24 cellular contexts compared by ENCODE assay signal in the genomic region with DNA sequence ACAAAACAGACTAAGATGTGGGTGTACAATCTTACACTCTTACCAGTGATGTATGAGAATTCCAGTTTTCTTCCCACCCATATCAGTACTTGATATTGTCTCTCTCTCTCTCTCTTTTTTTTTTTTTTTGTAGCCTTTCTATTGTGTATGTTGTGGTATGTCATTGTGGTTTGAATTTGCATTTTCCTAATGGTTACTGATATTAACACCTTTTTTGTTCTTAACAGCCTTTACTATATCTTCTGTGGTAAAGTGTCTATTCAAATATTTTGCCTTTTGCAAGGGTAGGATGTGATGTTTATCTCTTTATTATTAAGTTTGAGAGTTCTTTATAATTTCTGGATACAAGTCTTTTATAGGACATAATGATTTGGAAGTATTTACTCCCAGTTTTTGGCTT.
"Had no signal": no experiment of that assay in that cellular context is flagged by ENCODE, and none has a peak within 500 bp of the region (broad histone marks: within the 10 kb centered on the region; RNA-seq: fewer than 3 reads in every experiment).

No MANE protein-coding gene starts in this region.

- ATAC-seq: effector memory CD8-positive, alpha-beta T cell; esophagus mucosa; gastrocnemius medialis; heart right ventricle; left cardiac atrium; left lung; left ventricle myocardium superior; lower lobe of right lung; mucosa of descending colon had no signal

- H3K27ac ChIP-seq: colonic mucosa, epithelial cell of prostate, esophagus squamous epithelium, gastrocnemius medialis, heart right ventricle, left lung, lower lobe of right lung had no signal

- H3K36me3 ChIP-seq: colonic mucosa, esophagus squamous epithelium, gastrocnemius medialis, heart right ventricle, left lung, lower lobe of right lung had no signal

- H3K9me3 ChIP-seq: colonic mucosa, esophagus squamous epithelium, mucosa of descending colon had no signal

- H3K27me3 ChIP-seq: colonic mucosa, esophagus squamous epithelium, gastrocnemius medialis, heart right ventricle, left lung had no signal

- FAIRE-seq: islet of Langerhans, keratinocyte had no signal

- DNase-seq: colonic mucosa; cortex of kidney; effector CD8-positive, alpha-beta T cell; effector memory CD8-positive, alpha-beta T cell; endodermal cell; erythroblast; esophagus squamous epithelium; foreskin melanocyte; gastrocnemius medialis; glutamatergic neuron; head of caudate nucleus; heart right ventricle; hippocampal formation; left cardiac atrium; left lung; left ventricle myocardium superior; lower lobe of right lung; mesenchymal stem cell; mucosa of descending colon; naive B cell had no signal

- H3K4me3 ChIP-seq: colonic mucosa, esophagus squamous epithelium, gastrocnemius medialis, heart right ventricle, left lung, lower lobe of right lung, mucosa of descending colon had no signal

- H3K4me1 ChIP-seq: colonic mucosa, esophagus squamous epithelium, gastrocnemius medialis, heart right ventricle, left lung, lower lobe of right lung had no signal
